9 cellular contexts compared by ENCODE assay signal in genomic region chr1:228073870-228074545, GRCh38. TPM values are rescaled to one million over a fixed set of nuclear protein-coding genes. Genes with fewer than 3 reads are reported as not detected.
DNase-seq lines count a peak whose midpoint lies in the region; ATAC-seq and TF ChIP-seq lines count a peak whose summit lies in the region.
"Had no signal": no experiment of that assay in that cellular context is flagged by ENCODE, and none has a peak within 500 bp of the region (broad histone marks: within the 10 kb centered on the region; RNA-seq: fewer than 3 reads in every experiment).

No MANE protein-coding gene starts in this region.

- H3K4me3 Mint-ChIP-seq in chondrocyte (ENCODE audit: unreplicated experiment) = no peak overlapping the region

- H3K27ac Mint-ChIP-seq in chondrocyte (ENCODE audit: unreplicated experiment) = no peak overlapping the region

- no peaks in the 10 kb centered on the region for H3K4me1 Mint-ChIP-seq in chondrocyte (ENCODE audit: low read depth)

- no peaks in the 10 kb centered on the region for H3K9me3 Mint-ChIP-seq in chondrocyte (ENCODE audit: low read depth)

- TF ChIP-seq CTCF in chondrocyte (IDR thresholded peaks at IDR 0.05) = peak; percentile 23

- DNase-seq in NCI-H1092 treated with DMSO at 0.1 percent for 48 hours (lab: John Stamatoyannopoulos, UW) (peak; percentile 23), NCI-H1092 (lab: John Stamatoyannopoulos, UW) (no peak), NCI-H146 treated with DMSO at 0.1 percent for 48 hours (lab: John Stamatoyannopoulos, UW; ENCODE audit: unreplicated experiment) (peak; percentile 29), chondrocyte (ENCODE audit: low spot score) (no peak), retina (peak; percentile 89), G401 (ENCODE audit: low spot score) (no peak)
- DNase-seq: activated CD8-positive, alpha-beta memory T cell treated with anti-CD3 and anti-CD28 coated beads, Interleukin-2, amount 50 U/mL, for 4 hours had no signal

- H3K36me3 Mint-ChIP-seq in chondrocyte (ENCODE audit: low read depth) = no peaks in the 10 kb centered on the region

- H3K27me3 Mint-ChIP-seq in chondrocyte (ENCODE audit: low read depth) = no peaks in the 10 kb centered on the region

- ATAC-seq in GM21423 (IDR thresholded peaks at IDR 0.05; ENCODE audit: unreplicated experiment) = no peak
- ATAC-seq in HG03025 (IDR thresholded peaks at IDR 0.05; ENCODE audit: low FRiP score, unreplicated experiment) = no peak

- in situ Hi-C loops in G401 (cut with HindIII; ENCODE audit: low sequenced_read_pairs) = no loop called here

RNA-seq across cellular contexts. Expression of gene ARF1, which starts 8.5 kb away (rescaled TPM):
- 339 to 392 TPM (median 351 TPM) in 3 replicates for total RNA-seq in chondrocyte
- total RNA-seq in G401 (2014; rRNA removed; shearing (Covaris generic)) = 298 and 328 TPM in 2 replicates

RNA-seq across cellular contexts. Expression of gene C1orf35, which starts 29.1 kb away (rescaled TPM):
- total RNA-seq in chondrocyte = 12.9 to 15.1 TPM (median 13.3 TPM) in 3 replicates
- 29.7 and 36.9 TPM in 2 replicates for total RNA-seq in G401 (2014; rRNA removed; shearing (Covaris generic))

RNA-seq across cellular contexts. Expression of gene MRPL55, which starts 35.1 kb away (rescaled TPM):
- 45.4 to 75.6 TPM (median 48.6 TPM) in 3 replicates for total RNA-seq in chondrocyte
- total RNA-seq in G401 (2014; rRNA removed; shearing (Covaris generic)) = 93.7 and 103 TPM in 2 replicates

Comparison
In these comparisons a context has a peak if more than half of its experiments do, and no peak if none do; other contexts are left out.
1. DNase-seq: peak in NCI-H1092 treated with DMSO at 0.1 percent for 48 hours (single experiment), NCI-H146 treated with DMSO at 0.1 percent for 48 hours (single experiment) and retina (single experiment); none in NCI-H1092 (single experiment), chondrocyte (single experiment) and G401 (single experiment).